8 cellular contexts compared by ENCODE assay signal in the genomic region with DNA sequence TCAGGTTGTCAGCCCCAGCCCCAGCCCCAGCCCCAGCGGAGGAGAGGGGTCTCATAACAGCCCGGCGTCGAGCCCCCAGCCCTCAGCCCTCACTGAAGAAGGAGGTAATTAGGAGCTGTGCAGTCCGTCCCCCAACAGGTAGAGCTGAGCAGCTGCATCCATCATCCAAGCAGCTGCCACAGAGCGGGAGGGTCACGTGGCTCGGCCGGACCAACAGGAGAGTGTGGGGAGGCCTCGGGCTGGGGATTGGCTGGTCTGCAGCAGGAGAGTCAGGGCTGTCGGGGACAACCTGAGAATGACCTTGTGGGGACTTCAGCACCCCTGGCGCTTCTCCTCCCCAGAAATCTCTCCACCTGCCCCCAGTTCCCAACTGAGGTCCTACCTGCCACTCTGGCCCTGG. TPM values are rescaled to one million over a fixed set of nuclear protein-coding genes. Genes with fewer than 3 reads are reported as not detected.
DNase-seq lines count a peak whose midpoint lies in the region; ATAC-seq lines count a peak whose summit lies in the region.

No MANE protein-coding gene starts in this region.

- no peaks in the 10 kb centered on the region for H3K36me3 Mint-ChIP-seq in activated naive CD4-positive, alpha-beta T cell treated with anti-CD3 and anti-CD28 coated beads for 36 hours (ENCODE audit: low read depth)
- peaks cover 0 to 4% of the 10 kb centered on the region in 2 donors for H3K36me3 Mint-ChIP-seq in CD4-positive, alpha-beta memory T cell

- POLR2A ChIA-PET in CD4-positive, alpha-beta memory T cell (lab: Charles Lee; ENCODE audit: partially characterized antibody): no interaction called here

- ATAC-seq in HG02798 (IDR thresholded peaks at IDR 0.05; ENCODE audit: poor library complexity, unreplicated experiment): peak; percentile 91

- no peaks in the 10 kb centered on the region for H3K9me3 ChIP-seq in CD4-positive, alpha-beta memory T cell (ENCODE audit: control insufficient read depth in 1 of 2, low read length in 2 of 2)

- peak overlapping the region; percentile 45 for H3K27ac ChIP-seq in caudate nucleus (ENCODE audit: low read depth, low read length)
- no peak overlapping the region for H3K27ac ChIP-seq in CD4-positive, alpha-beta memory T cell (ENCODE audit: low read depth, low read length)

- H3K4me3 Mint-ChIP-seq in activated naive CD4-positive, alpha-beta T cell treated with anti-CD3 and anti-CD28 coated beads for 36 hours: no peak overlapping the region
- no peak overlapping the region for H3K4me3 Mint-ChIP-seq in CD4-positive, alpha-beta memory T cell

- no peak overlapping the region for H3K4me3 ChIP-seq in CD4-positive, alpha-beta memory T cell (ENCODE audit: low read length in 2 of 2)

- no peak overlapping the region for H3K27ac Mint-ChIP-seq in activated naive CD4-positive, alpha-beta T cell treated with anti-CD3 and anti-CD28 coated beads for 36 hours
- H3K27ac Mint-ChIP-seq in CD4-positive, alpha-beta memory T cell: peak overlapping the region in 1 of 7 donors; percentile 14

- DNase-seq in activated naive CD4-positive, alpha-beta T cell treated with anti-CD3 and anti-CD28 coated beads for 36 hours: peak; percentile 27
- DNase-seq in activated naive CD4-positive, alpha-beta T cell treated with Interleukin-2 at 50 U/mL for 16 hours: no peak
- DNase-seq in NCI-H2196 (lab: John Stamatoyannopoulos, UW; ENCODE audit: unreplicated experiment) (peak; percentile 78), caudate nucleus (lab: John Stamatoyannopoulos, UW) (peak in 38 of 61 donors; percentile 2 to 60 (median 24)), H4 (ENCODE audit: low spot score) (no peak)
- peak; percentile 5 to 17 for DNase-seq in stimulated activated CD8-positive, alpha-beta memory T cell treated with anti-CD3 and anti-CD28 coated beads, Interleukin-15, amount 100 ng/mL, for 48 hours (ENCODE audit: low read depth in 2 of 2)
- no peak for DNase-seq in CD4-positive, alpha-beta memory T cell

- H3K27me3 ChIP-seq in CD4-positive, alpha-beta memory T cell (ENCODE audit: insufficient read depth, low read length): peaks cover 3% of the 10 kb centered on the region

- H3K27me3 Mint-ChIP-seq in activated naive CD4-positive, alpha-beta T cell treated with anti-CD3 and anti-CD28 coated beads for 36 hours (ENCODE audit: low read depth): peaks cover 11% of the 10 kb centered on the region
- H3K27me3 Mint-ChIP-seq in CD4-positive, alpha-beta memory T cell: peaks cover 16 to 40% of the 10 kb centered on the region in 2 donors

- no peaks in the 10 kb centered on the region for H3K4me1 ChIP-seq in CD4-positive, alpha-beta memory T cell (ENCODE audit: insufficient read depth, low read length)

- H3K9me3 Mint-ChIP-seq in activated naive CD4-positive, alpha-beta T cell treated with anti-CD3 and anti-CD28 coated beads for 36 hours: no peaks in the 10 kb centered on the region
- no peaks in the 10 kb centered on the region for H3K9me3 Mint-ChIP-seq in CD4-positive, alpha-beta memory T cell

- H3K4me1 Mint-ChIP-seq in activated naive CD4-positive, alpha-beta T cell treated with anti-CD3 and anti-CD28 coated beads for 36 hours (ENCODE audit: low read depth): no peaks in the 10 kb centered on the region
- H3K4me1 Mint-ChIP-seq in CD4-positive, alpha-beta memory T cell: no peaks in the 10 kb centered on the region

- CTCF ChIA-PET in activated naive CD4-positive, alpha-beta T cell treated with anti-CD3 and anti-CD28 coated beads for 36 hours (lab: Charles Lee): interaction anchor here (0.5 kb wide), 1 partner anchor 456 kb away, joined by 3 read pairs; no protein-coding TSS in a partner anchor
- CTCF ChIA-PET in CD4-positive, alpha-beta memory T cell (lab: Charles Lee; ENCODE audit: partially characterized antibody): no interaction called here

- intact Hi-C loops in activated naive CD4-positive, alpha-beta T cell treated with anti-CD3 and anti-CD28 coated beads for 36 hours (cut with micrococcal nuclease): no loop called here
- intact Hi-C loops in CD4-positive, alpha-beta memory T cell (cut with micrococcal nuclease): no loop called here

- no peaks in the 10 kb centered on the region for H3K36me3 ChIP-seq in CD4-positive, alpha-beta memory T cell (ENCODE audit: insufficient read depth, low read length)

RNA-seq across cellular contexts. Expression of a gene that starts 29.6 kb away (rescaled TPM):
- 10 to 100 TPM; 18.2 to 19.7 TPM for total RNA-seq in activated naive CD4-positive, alpha-beta T cell treated with anti-CD3 and anti-CD28 coated beads for 36 hours
- total RNA-seq in H4 (2014; rRNA removed; shearing (Covaris generic)): 28.1 and 33.8 TPM in 2 replicates
- total RNA-seq in CD4-positive, alpha-beta memory T cell: 10 to 100 TPM; 27.2 to 30.7 TPM
- 10 to 100 TPM; 24.6 to 38.2 TPM for polyA plus RNA-seq in CD4-positive, alpha-beta memory T cell

Comparison
In these comparisons a context has a peak if more than half of its experiments do, and no peak if none do; other contexts are left out.
1. DNase-seq: peak in activated naive CD4-positive, alpha-beta T cell treated with anti-CD3 and anti-CD28 coated beads for 36 hours (single experiment), NCI-H2196 (single experiment), caudate nucleus (38 of 61) and stimulated activated CD8-positive, alpha-beta memory T cell treated with anti-CD3 and anti-CD28 coated beads, Interleukin-15, amount 100 ng/mL, for 48 hours (2 of 2); none in activated naive CD4-positive, alpha-beta T cell treated with Interleukin-2 at 50 U/mL for 16 hours (single experiment), H4 (single experiment) and CD4-positive, alpha-beta memory T cell (0 of 5).